Comparison of ENCODE assay signal across 8 cellular contexts in genomic region chr11:86193297-86194095, GRCh38. TPM values are rescaled to one million over a fixed set of nuclear protein-coding genes. Genes with fewer than 3 reads are reported as not detected.
DNase-seq lines count a peak whose midpoint lies in the region; ATAC-seq and TF ChIP-seq lines count a peak whose summit lies in the region.

No MANE protein-coding gene starts in this region.

- no peak overlapping the region for H3K4me3 ChIP-seq in body of pancreas
- peak overlapping the region; percentile 4 for H3K4me3 ChIP-seq in iPS-18a (ENCODE audit: low read length)
- peak overlapping the region; percentile 41 to 63 (median 63) for H3K4me3 ChIP-seq in skeletal muscle tissue (ENCODE audit: low read length in 3 of 3)

- peaks cover 9% of the 10 kb centered on the region for H3K4me1 ChIP-seq in body of pancreas
- H3K4me1 ChIP-seq in iPS-18a (ENCODE audit: control insufficient read depth, low read depth, low read length) = no peaks in the 10 kb centered on the region
- peaks cover 0 to 13% (median 6%) of the 10 kb centered on the region in 3 donors for H3K4me1 ChIP-seq in skeletal muscle tissue (ENCODE audit: control insufficient read depth in 3 of 3, insufficient read depth in 3 of 3, low read length in 3 of 3)

- intact Hi-C loops in body of pancreas (cut with DNase I) = loop anchor here (10.0 kb wide), 1 partner anchor 149 kb away; no protein-coding TSS in a partner anchor

- H3K27me3 ChIP-seq in body of pancreas (no peaks in the 10 kb centered on the region), iPS-18a (ENCODE audit: control insufficient read depth, insufficient read depth, low read length) (no peaks in the 10 kb centered on the region), skeletal muscle tissue (ENCODE audit: control insufficient read depth in 3 of 3, insufficient read depth in 3 of 3, low read length in 3 of 3) (no peaks in the 10 kb centered on the region)

- DNase-seq in 8988T = peak; percentile 71
- DNase-seq in NCI-H146 treated with DMSO at 0.1 percent for 48 hours (lab: John Stamatoyannopoulos, UW; ENCODE audit: unreplicated experiment) = peak; percentile 89
- DNase-seq in T-helper 2 cell = peak in 4 of 5 experiments; percentile 19 to 86 (median 42)
- peak; percentile 63 to 86 (median 70) for DNase-seq in body of pancreas

- ATAC-seq in GM18505 (IDR thresholded peaks at IDR 0.05; ENCODE audit: unreplicated experiment) (peak; percentile 88), HG02970 (IDR thresholded peaks at IDR 0.05; ENCODE audit: low FRiP score, unreplicated experiment) (peak; percentile 76), body of pancreas (peak; percentile 99)

- H3K36me3 ChIP-seq in body of pancreas (replicated peaks in 1 of 2; ENCODE audit: insufficient read depth in 1 of 2, low read depth in 2 of 2) (no peaks in the 10 kb centered on the region), iPS-18a (ENCODE audit: control insufficient read depth, low read depth, low read length) (no peaks in the 10 kb centered on the region), skeletal muscle tissue (ENCODE audit: control insufficient read depth in 3 of 3, insufficient read depth in 3 of 3, low read length in 3 of 3) (no peaks in the 10 kb centered on the region)

- no peaks in the 10 kb centered on the region for H3K9me3 ChIP-seq in body of pancreas
- H3K9me3 ChIP-seq in iPS-18a (ENCODE audit: control insufficient read depth, low read depth, low read length) = no peaks in the 10 kb centered on the region
- H3K9me3 ChIP-seq in skeletal muscle tissue (ENCODE audit: control insufficient read depth in 3 of 3, low read length in 3 of 3) = no peaks in the 10 kb centered on the region

- peak overlapping the region in 3 of 4 donors; percentile 18 to 67 (median 25) for H3K27ac ChIP-seq in body of pancreas
- H3K27ac ChIP-seq in iPS-18a (ENCODE audit: low read length) = no peak overlapping the region
- peak overlapping the region; percentile 55 for H3K27ac ChIP-seq in skeletal muscle tissue (ENCODE audit: low read depth, low read length)

- H3K9ac ChIP-seq in iPS-18a (ENCODE audit: low read length) = no peak overlapping the region
- H3K9ac ChIP-seq in skeletal muscle tissue (ENCODE audit: low read depth in 1 of 3, low read length in 3 of 3) = peak overlapping the region in 1 of 3 donors; percentile 17

- WGBS in body of pancreas, 2 donors = 7 to 13% methylated on average over 7 of the region's 7 CpGs

- no peak for TF ChIP-seq POLR2A in GM18505 (IDR thresholded peaks at IDR 0.05; ENCODE audit: borderline replicate concordance, extremely low read depth, insufficient read depth, insufficient read length)
- TF ChIP-seq POLR2A in body of pancreas (IDR thresholded peaks at IDR 0.05) = no peak

- peak; percentile 23 to 85 (median 81) for TF ChIP-seq CTCF in body of pancreas (IDR thresholded peaks at IDR 0.05)

RNA-seq across cellular contexts. Expression of gene EED, which starts 51.1 kb away (rescaled TPM):
- total RNA-seq in body of pancreas (10 to 100 TPM; 14.5 to 20.1 TPM), skeletal muscle tissue (23.5 TPM)

Comparison
In these comparisons a context has a peak if more than half of its experiments do, and no peak if none do; other contexts are left out.
1. H3K4me3 ChIP-seq: peak in iPS-18a (single experiment) and skeletal muscle tissue (3 of 3); none in body of pancreas (0 of 2).
2. Peak in every context shown above with its lines, with median percentiles within 50 percentile points of each other: DNase-seq and ATAC-seq.